Comparison of ENCODE assay signal across 8 cellular contexts in genomic region chr5:36696059-36696673, GRCh38.
DNase-seq lines count a peak whose midpoint lies in the region; ATAC-seq, FAIRE-seq and TF ChIP-seq lines count a peak whose summit lies in the region.

No MANE protein-coding gene starts in this region.

- H2AFZ ChIP-seq in astrocyte (ENCODE audit: low read depth, low read length): no peak overlapping the region

- peak overlapping the region; percentile 19 for H3K27ac Mint-ChIP-seq in astrocyte (ENCODE audit: unreplicated experiment)

- H3K27me3 Mint-ChIP-seq in astrocyte (ENCODE audit: low read depth, unreplicated experiment): peaks cover 12% of the 10 kb centered on the region

- H4K20me1 ChIP-seq in astrocyte (ENCODE audit: insufficient read depth, low read length): no peaks in the 10 kb centered on the region

- no peak overlapping the region for H3K9ac ChIP-seq in astrocyte (ENCODE audit: low read length)

- H3K27me3 ChIP-seq in Peyer's patch: no peaks in the 10 kb centered on the region
- H3K27me3 ChIP-seq in astrocyte (ENCODE audit: insufficient read depth, low read length): peaks cover 5% of the 10 kb centered on the region

- peaks cover 16% of the 10 kb centered on the region for H3K4me1 Mint-ChIP-seq in astrocyte (ENCODE audit: low read depth, unreplicated experiment)

- H3K27ac ChIP-seq in Peyer's patch (no peak overlapping the region), astrocyte (ENCODE audit: low read depth, low read length) (no peak overlapping the region)

- H3K4me1 ChIP-seq in Peyer's patch (peaks cover 0 to 6% (median 2%) of the 10 kb centered on the region in 4 donors), astrocyte (ENCODE audit: insufficient read depth, low read length) (peaks cover 13% of the 10 kb centered on the region)

- no peak for FAIRE-seq in astrocyte (lab: Jason Lieb, UNC)

- H3K9me3 ChIP-seq in Peyer's patch (no peaks in the 10 kb centered on the region), astrocyte (ENCODE audit: insufficient read depth, low read depth, low read length) (no peaks in the 10 kb centered on the region)

- H3K4me3 Mint-ChIP-seq in astrocyte (ENCODE audit: unreplicated experiment): no peak overlapping the region

- H3K4me2 ChIP-seq in astrocyte (ENCODE audit: low read length): no peak overlapping the region

- ATAC-seq in GM18909 (IDR thresholded peaks at IDR 0.05; ENCODE audit: poor library complexity, unreplicated experiment): peak; percentile 63
- peak; percentile 60 for ATAC-seq in HG03565 (IDR thresholded peaks at IDR 0.05; ENCODE audit: unreplicated experiment)
- no peak for ATAC-seq in HG02973 (IDR thresholded peaks at IDR 0.05; ENCODE audit: unreplicated experiment)

- TF ChIP-seq POLR2A in Peyer's patch (IDR thresholded peaks at IDR 0.05): no peak

- H3K36me3 ChIP-seq in Peyer's patch: no peaks in the 10 kb centered on the region
- H3K36me3 ChIP-seq in astrocyte (ENCODE audit: insufficient read depth, low read length): no peaks in the 10 kb centered on the region

- DNase-seq in COLO668 (lab: John Stamatoyannopoulos, UW; ENCODE audit: unreplicated experiment) (peak; percentile 29), Peyer's patch (peak in 2 of 3 donors; percentile 39 to 65), astrocyte (ENCODE audit: low read depth) (peak; percentile 41), iPS-NIHi11 (ENCODE audit: low spot score) (peak; percentile 77)
- DNase-seq in stimulated activated CD4-positive, alpha-beta T cell treated with anti-CD3 and anti-CD28 coated beads, Interleukin-1b, Interleukin-23, amount 100 ng/mL, for 48 hours: peak; percentile 39

- no peaks in the 10 kb centered on the region for H3K9me3 Mint-ChIP-seq in astrocyte (ENCODE audit: unreplicated experiment)

- peak in 5 of 6 experiments; percentile 30 to 53 (median 47) for TF ChIP-seq CTCF in Peyer's patch (IDR thresholded peaks at IDR 0.05)
- TF ChIP-seq CTCF in astrocyte (IDR thresholded peaks at IDR 0.05; ENCODE audit: insufficient read depth, low read depth, low read length): peak; percentile 83

- H3K36me3 Mint-ChIP-seq in astrocyte (ENCODE audit: low read depth, unreplicated experiment): no peaks in the 10 kb centered on the region

- no peak overlapping the region for H3K4me3 ChIP-seq in Peyer's patch
- H3K4me3 ChIP-seq in astrocyte (ENCODE audit: insufficient read depth, low read depth, low read length): no peak overlapping the region

- no peaks in the 10 kb centered on the region for H3K79me2 ChIP-seq in astrocyte (ENCODE audit: insufficient read depth, low read length)
